In genomic region chr11:66363805-66364535, GRCh38 we compare ENCODE assay signal across 9 cellular contexts.
DNase-seq lines count a peak whose midpoint lies in the region; ATAC-seq, FAIRE-seq and TF ChIP-seq lines count a peak whose summit lies in the region.
"Had no signal": no experiment of that assay in that cellular context is flagged by ENCODE, and none has a peak within 500 bp of the region (broad histone marks: within the 10 kb centered on the region; RNA-seq: fewer than 3 reads in every experiment).

No MANE protein-coding gene starts in this region.

- ATAC-seq in effector memory CD8-positive, alpha-beta T cell (replicated peaks), result peak; percentile 69
- no peak for ATAC-seq in HG03280 (IDR thresholded peaks at IDR 0.05; ENCODE audit: unreplicated experiment)
- ATAC-seq in GM21723 (IDR thresholded peaks at IDR 0.05; ENCODE audit: unreplicated experiment), result no peak

- no peak overlapping the region for H3K4me3 ChIP-seq in KMS-11 (IDR thresholded peaks at IDR 0.05; ENCODE audit: insufficient read depth, low read depth, low read length)
- no peak overlapping the region for H3K4me3 ChIP-seq in neutrophil (ENCODE audit: low read depth in 1 of 2, low read length in 1 of 2)
- H3K4me3 ChIP-seq: skin epidermis had no signal

- H4K20me1 ChIP-seq in KMS-11 (ENCODE audit: insufficient read depth), result no peaks in the 10 kb centered on the region

- H3K27me3 ChIP-seq in KMS-11 (ENCODE audit: insufficient read depth, low read depth), result peaks cover 15% of the 10 kb centered on the region; the same call in 1 of the 2 replicates
- peaks cover 8% of the 10 kb centered on the region for H3K27me3 ChIP-seq in neutrophil

- H3K36me3 Mint-ChIP-seq in effector memory CD8-positive, alpha-beta T cell (ENCODE audit: insufficient read depth), result no peaks in the 10 kb centered on the region

- H3K36me3 ChIP-seq in KMS-11 (ENCODE audit: insufficient read depth), result no peaks in the 10 kb centered on the region
- no peaks in the 10 kb centered on the region for H3K36me3 ChIP-seq in neutrophil

- no peaks in the 10 kb centered on the region for H3K4me1 Mint-ChIP-seq in effector memory CD8-positive, alpha-beta T cell (ENCODE audit: low read depth in 2 of 2)

- FAIRE-seq in D721Med (lab: Jason Lieb, UNC), result no peak

- no peak overlapping the region for H3K4me3 Mint-ChIP-seq in effector memory CD8-positive, alpha-beta T cell

- H3K27ac Mint-ChIP-seq in effector memory CD8-positive, alpha-beta T cell, result peak overlapping the region in 1 of 2 donors; percentile 16

- no peaks in the 10 kb centered on the region for H3K4me1 ChIP-seq in KMS-11 (ENCODE audit: low read depth, poor library complexity, severe bottlenecking)
- H3K4me1 ChIP-seq in neutrophil (ENCODE audit: control insufficient read depth in 1 of 2, insufficient read depth in 1 of 2, low read depth in 1 of 2, low read length in 1 of 2), result no peaks in the 10 kb centered on the region

- no peaks in the 10 kb centered on the region for H3K27me3 Mint-ChIP-seq in effector memory CD8-positive, alpha-beta T cell

- no peak overlapping the region for H2AFZ ChIP-seq in KMS-11 (ENCODE audit: low read depth)

- no peaks in the 10 kb centered on the region for H3K9me3 Mint-ChIP-seq in effector memory CD8-positive, alpha-beta T cell

- peak; percentile 70 for DNase-seq in D721Med (ENCODE audit: insufficient read length, low spot score)
- peak; percentile 63 to 66 for DNase-seq in activated CD4-positive, alpha-beta T cell treated with anti-CD3 and anti-CD28 coated beads, Interleukin-2, amount 50 U/mL, for 24 hours (ENCODE audit: low read depth in 1 of 2, low spot score in 1 of 2)
- peak; percentile 61 to 63 (median 62) for DNase-seq in effector memory CD8-positive, alpha-beta T cell
- DNase-seq in NCI-H187 treated with DMSO at 0.1 percent for 48 hours (lab: John Stamatoyannopoulos, UW), result no peak

- H3K9me3 ChIP-seq in neutrophil, result no peaks in the 10 kb centered on the region

- H3K9ac ChIP-seq in KMS-11, result no peak overlapping the region

- H3K27ac ChIP-seq in KMS-11, result no peak overlapping the region
- no peak overlapping the region for H3K27ac ChIP-seq in neutrophil
- H3K27ac ChIP-seq: skin epidermis had no signal

- H3K4me2 ChIP-seq in KMS-11, result no peak overlapping the region

- no peaks in the 10 kb centered on the region for H3K79me2 ChIP-seq in KMS-11 (ENCODE audit: insufficient read depth, low read depth)

- TF ChIP-seq CTCF in D721Med (IDR thresholded peaks at IDR 0.05; ENCODE audit: insufficient read depth, missing control alignments), result peak; percentile 64
- peak; percentile 80 for TF ChIP-seq CTCF in KMS-11 (conservative IDR thresholded peaks at IDR 0.05; ENCODE audit: low read depth, low read length)
- peak; percentile 81 for TF ChIP-seq CTCF in neutrophil (IDR thresholded peaks at IDR 0.05)
